Comparison of ENCODE assay signal across 8 cellular contexts in the genomic region with DNA sequence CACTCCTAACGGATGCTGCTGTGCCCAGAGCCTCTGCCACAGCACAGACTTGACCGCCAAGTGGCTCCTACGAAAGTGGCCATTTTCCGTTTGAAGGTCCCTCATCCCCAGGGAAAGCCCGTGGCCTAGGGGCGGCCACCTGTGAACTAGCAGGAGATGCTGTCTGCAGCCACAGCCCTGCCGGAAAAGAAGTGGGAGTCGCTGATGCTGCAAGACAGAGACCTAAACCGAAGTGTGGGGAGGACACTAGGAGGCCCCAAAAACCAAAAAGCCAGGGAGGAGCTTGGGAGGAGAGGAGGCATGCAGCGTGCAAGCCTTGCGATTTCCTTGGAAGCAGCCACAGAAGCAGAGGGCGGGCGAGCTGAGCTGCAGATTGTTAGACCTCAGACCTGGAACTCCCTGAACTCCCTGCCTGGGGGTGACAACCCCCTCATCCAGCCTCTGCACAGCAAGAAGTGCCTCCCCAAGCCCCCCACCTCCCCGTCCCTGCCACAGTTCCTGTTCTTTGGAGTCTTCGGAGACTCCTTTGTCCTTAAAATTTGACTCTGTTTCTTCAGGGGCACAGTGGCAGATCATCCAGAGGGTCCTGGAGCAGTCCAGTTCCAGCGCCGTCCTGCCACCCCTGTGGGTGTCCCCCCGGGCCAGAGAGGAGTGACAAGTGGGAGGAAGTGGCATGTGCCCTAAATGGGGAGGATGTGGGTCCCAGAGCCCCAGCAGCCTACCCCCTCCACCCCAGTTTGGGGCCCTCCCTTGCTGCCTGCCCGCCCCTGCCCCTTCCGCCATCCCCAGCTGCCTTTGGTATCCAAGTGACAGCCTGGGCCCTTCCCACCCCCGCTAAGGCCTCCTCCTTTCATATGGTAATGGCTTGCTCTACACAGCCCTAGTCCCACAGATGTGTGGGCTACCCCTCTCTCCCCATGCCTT. TPM values are rescaled to one million over a fixed set of nuclear protein-coding genes. Genes with fewer than 3 reads are reported as not detected.
DNase-seq lines count a peak whose midpoint lies in the region; ATAC-seq lines count a peak whose summit lies in the region.

No MANE protein-coding gene starts in this region.

- no peak overlapping the region for H3K4me3 Mint-ChIP-seq in activated T-helper 17 cell treated with anti-CD3 and anti-CD28 coated beads, Interleukin-2, amount 50 U/mL, for 72 hours

- intact Hi-C loops in posterior vena cava (cut with DNase I): loop anchor here (1.0 to 5.0 kb wide), 2 partner anchors 27 to 41 kb away; partner anchors contain the start of gene KLHL25 (in 1 of the 2)

- no peaks in the 10 kb centered on the region for H3K27me3 Mint-ChIP-seq in activated T-helper 17 cell treated with anti-CD3 and anti-CD28 coated beads, Interleukin-2, amount 50 U/mL, for 72 hours

- H3K27ac Mint-ChIP-seq in activated T-helper 17 cell treated with anti-CD3 and anti-CD28 coated beads, Interleukin-2, amount 50 U/mL, for 72 hours: peak overlapping the region; percentile 66

- peak; percentile 23 for ATAC-seq in activated T-helper 17 cell treated with anti-CD3 and anti-CD28 coated beads, Interleukin-2, amount 50 U/mL, for 72 hours (replicated peaks)
- no peak for ATAC-seq in HG02973 (IDR thresholded peaks at IDR 0.05; ENCODE audit: unreplicated experiment)

- H3K36me3 Mint-ChIP-seq in activated T-helper 17 cell treated with anti-CD3 and anti-CD28 coated beads, Interleukin-2, amount 50 U/mL, for 72 hours (ENCODE audit: low read depth): peaks cover 35% of the 10 kb centered on the region

- DNase-seq in ELF-1 (ENCODE audit: low read depth, low spot score) (peak; percentile 67), hypothalamus (lab: John Stamatoyannopoulos, UW) (peak in 27 of 51 donors; percentile 44 to 93 (median 74)), posterior vena cava (ENCODE audit: low spot score) (peak; percentile 82), NCI-H69 (lab: John Stamatoyannopoulos, UW) (no peak), NCI-H748 (lab: John Stamatoyannopoulos, UW; ENCODE audit: unreplicated experiment) (no peak), AG08396 (ENCODE audit: low spot score) (no peak)

- peaks cover 3% of the 10 kb centered on the region for H3K4me1 Mint-ChIP-seq in activated T-helper 17 cell treated with anti-CD3 and anti-CD28 coated beads, Interleukin-2, amount 50 U/mL, for 72 hours

- H3K9me3 Mint-ChIP-seq in activated T-helper 17 cell treated with anti-CD3 and anti-CD28 coated beads, Interleukin-2, amount 50 U/mL, for 72 hours: no peaks in the 10 kb centered on the region

RNA-seq across cellular contexts. Expression of gene KLHL25, which starts 43.7 kb away (rescaled TPM):
- 1 to 10 TPM; 3.4 to 4.6 TPM for total RNA-seq in activated T-helper 17 cell treated with anti-CD3 and anti-CD28 coated beads, Interleukin-2, amount 50 U/mL, for 72 hours
- 10 to 100 TPM; 10.0 to 10.3 TPM for total RNA-seq in posterior vena cava

Comparison
In these comparisons a context has a peak if more than half of its experiments do, and no peak if none do; other contexts are left out.
1. DNase-seq: peak in ELF-1 (single experiment), hypothalamus (27 of 51) and posterior vena cava (single experiment); none in NCI-H69 (single experiment), NCI-H748 (single experiment) and AG08396 (single experiment).